ENCODE assay signal across 8 cellular contexts in the genomic region with DNA sequence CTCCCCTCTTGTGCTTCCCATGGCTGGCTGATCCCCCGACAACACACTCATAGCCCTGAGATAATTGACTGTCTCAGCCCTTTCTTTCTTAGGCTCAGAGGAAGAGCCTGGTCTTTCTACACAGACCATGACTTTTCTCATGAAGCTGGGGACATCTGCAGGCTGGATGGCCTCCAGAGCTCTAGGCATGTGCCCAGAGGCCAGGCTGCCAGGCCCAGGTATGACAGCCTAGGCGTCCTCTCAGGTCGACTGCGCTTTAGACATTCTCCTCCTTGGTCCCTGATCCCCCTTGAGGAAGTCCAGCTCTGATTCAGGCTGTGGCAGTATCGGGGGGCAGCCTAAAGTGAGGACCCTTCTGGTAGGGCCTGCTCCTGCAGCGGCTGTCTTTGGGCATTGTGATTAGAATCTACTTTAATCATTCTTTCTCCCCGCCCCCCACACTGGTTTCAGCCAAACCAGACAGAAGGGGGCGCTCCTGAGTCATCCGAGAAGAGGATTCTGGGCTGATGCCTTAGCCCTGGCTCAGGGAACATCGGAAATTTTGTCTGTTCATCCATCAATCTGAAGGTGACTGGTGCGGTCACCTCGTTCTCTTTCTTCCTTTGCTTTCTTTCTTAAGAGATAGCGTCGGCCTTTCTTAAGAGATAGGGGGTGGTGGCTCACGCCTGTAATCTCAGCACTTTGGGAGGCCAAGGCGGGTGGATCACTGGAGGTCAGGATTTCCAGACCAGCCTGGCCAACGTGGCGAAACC.
A peak's percentile ranks its signal among the peaks of the same experiment; 100 is the strongest.
DNase-seq lines count a peak whose midpoint lies in the region; ATAC-seq and TF ChIP-seq lines count a peak whose summit lies in the region.

No MANE protein-coding gene starts in this region.

- H3K36me3 Mint-ChIP-seq in HFFc6 (ENCODE audit: low read depth), result no peaks in the 10 kb centered on the region
- H3K36me3 Mint-ChIP-seq in activated T-helper 1 cell treated with anti-CD3 and anti-CD28 coated beads, Interleukin-12 subunit alpha, Interleukin-12 subunit beta, Interleukin-2, Interleukin-4 antibody, amounts not matched to agents 30 ng/mL and 10 ng/mL and 1 ng/mL, durations not matched to agents 14 hours and 24 hours and 36 hours (ENCODE audit: low read depth), result no peaks in the 10 kb centered on the region

- peak; percentile 96 for TF ChIP-seq CTCF in C4-2B (conservative IDR thresholded peaks at IDR 0.05)
- TF ChIP-seq CTCF in HFFc6 (IDR thresholded peaks at IDR 0.05), result peak; percentile 92
- TF ChIP-seq CTCF in Peyer's patch (IDR thresholded peaks at IDR 0.05), result peak in 4 of 6 experiments; percentile 64 to 69 (median 68)
- TF ChIP-seq CTCF in foreskin keratinocyte (conservative IDR thresholded peaks at IDR 0.05), result peak; percentile 95
- peak; percentile 64 for TF ChIP-seq CTCF in thoracic aorta (IDR thresholded peaks at IDR 0.05)
- TF ChIP-seq CTCF in coronary artery (IDR thresholded peaks at IDR 0.05), result no peak

- no peaks in the 10 kb centered on the region for H3K9me3 ChIP-seq in Peyer's patch
- H3K9me3 ChIP-seq in thoracic aorta, result no peaks in the 10 kb centered on the region

- H3K4me3 ChIP-seq in Peyer's patch (no peak overlapping the region), thoracic aorta (no peak overlapping the region), coronary artery (no peak overlapping the region)

- H3K36me3 ChIP-seq in Peyer's patch (no peaks in the 10 kb centered on the region), thoracic aorta (no peaks in the 10 kb centered on the region)

- H3K27me3 Mint-ChIP-seq in HFFc6 (ENCODE audit: insufficient read depth), result peaks cover 40% of the 10 kb centered on the region
- peaks cover 59% of the 10 kb centered on the region for H3K27me3 Mint-ChIP-seq in activated T-helper 1 cell treated with anti-CD3 and anti-CD28 coated beads, Interleukin-12 subunit alpha, Interleukin-12 subunit beta, Interleukin-2, Interleukin-4 antibody, amounts not matched to agents 30 ng/mL and 10 ng/mL and 1 ng/mL, durations not matched to agents 14 hours and 24 hours and 36 hours (ENCODE audit: insufficient read depth)

- no peaks in the 10 kb centered on the region for H3K4me1 Mint-ChIP-seq in HFFc6 (ENCODE audit: low read depth)
- no peaks in the 10 kb centered on the region for H3K4me1 Mint-ChIP-seq in activated T-helper 1 cell treated with anti-CD3 and anti-CD28 coated beads, Interleukin-12 subunit alpha, Interleukin-12 subunit beta, Interleukin-2, Interleukin-4 antibody, amounts not matched to agents 30 ng/mL and 10 ng/mL and 1 ng/mL, durations not matched to agents 14 hours and 24 hours and 36 hours (ENCODE audit: low read depth)

- H3K4me3 Mint-ChIP-seq in HFFc6, result no peak overlapping the region
- no peak overlapping the region for H3K4me3 Mint-ChIP-seq in activated T-helper 1 cell treated with anti-CD3 and anti-CD28 coated beads, Interleukin-12 subunit alpha, Interleukin-12 subunit beta, Interleukin-2, Interleukin-4 antibody, amounts not matched to agents 30 ng/mL and 10 ng/mL and 1 ng/mL, durations not matched to agents 14 hours and 24 hours and 36 hours

- no peak for TF ChIP-seq POLR2A in Peyer's patch (IDR thresholded peaks at IDR 0.05)

- H3K27ac ChIP-seq in C4-2B (no peak overlapping the region), Peyer's patch (no peak overlapping the region), foreskin keratinocyte (no peak overlapping the region), thoracic aorta (no peak overlapping the region), coronary artery (no peak overlapping the region)

- DNase-seq in HFFc6, result peak; percentile 54
- DNase-seq in Peyer's patch, result peak; percentile 63 to 81 (median 71)
- peak; percentile 52 for DNase-seq in activated T-helper 1 cell treated with anti-CD3 and anti-CD28 coated beads, Interleukin-12 subunit alpha, Interleukin-12 subunit beta, Interleukin-2, Interleukin-4 antibody, amounts not matched to agents 30 ng/mL and 10 ng/mL and 1 ng/mL, durations not matched to agents 14 hours and 24 hours and 36 hours (ENCODE audit: low spot score)
- DNase-seq in foreskin keratinocyte, result peak in 1 of 2 donors; percentile 47
- peak; percentile 47 for DNase-seq in occipital lobe (lab: John Stamatoyannopoulos, UW)
- peak; percentile 28 for DNase-seq in thoracic aorta (ENCODE audit: low spot score)
- no peak for DNase-seq in coronary artery (ENCODE audit: low spot score)

- H3K27me3 ChIP-seq in Peyer's patch (no peaks in the 10 kb centered on the region), foreskin keratinocyte (no peaks in the 10 kb centered on the region), thoracic aorta (replicated peaks; ENCODE audit: insufficient read depth) (no peaks in the 10 kb centered on the region)

- intact Hi-C loops in activated T-helper 1 cell treated with anti-CD3 and anti-CD28 coated beads, Interleukin-12 subunit alpha, Interleukin-12 subunit beta, Interleukin-2, Interleukin-4 antibody, amounts not matched to agents 30 ng/mL and 10 ng/mL and 1 ng/mL, durations not matched to agents 14 hours and 24 hours and 36 hours (cut with micrococcal nuclease), result loop anchor here (1.0 to 5.0 kb wide), 3 partner anchors 131 to 701 kb away; partner anchors contain the start of gene PAIP2

- H3K9me3 Mint-ChIP-seq in HFFc6, result no peaks in the 10 kb centered on the region
- no peaks in the 10 kb centered on the region for H3K9me3 Mint-ChIP-seq in activated T-helper 1 cell treated with anti-CD3 and anti-CD28 coated beads, Interleukin-12 subunit alpha, Interleukin-12 subunit beta, Interleukin-2, Interleukin-4 antibody, amounts not matched to agents 30 ng/mL and 10 ng/mL and 1 ng/mL, durations not matched to agents 14 hours and 24 hours and 36 hours

- ATAC-seq in foreskin keratinocyte (peak; percentile 68), thoracic aorta (ENCODE audit: insufficient number of reproducible peaks, low FRiP score, low read depth) (no peak)

- H3K27ac Mint-ChIP-seq in HFFc6, result no peak overlapping the region
- no peak overlapping the region for H3K27ac Mint-ChIP-seq in activated T-helper 1 cell treated with anti-CD3 and anti-CD28 coated beads, Interleukin-12 subunit alpha, Interleukin-12 subunit beta, Interleukin-2, Interleukin-4 antibody, amounts not matched to agents 30 ng/mL and 10 ng/mL and 1 ng/mL, durations not matched to agents 14 hours and 24 hours and 36 hours

- no peaks in the 10 kb centered on the region for H3K4me1 ChIP-seq in Peyer's patch
- H3K4me1 ChIP-seq in foreskin keratinocyte, result no peaks in the 10 kb centered on the region
- no peaks in the 10 kb centered on the region for H3K4me1 ChIP-seq in thoracic aorta (ENCODE audit: control insufficient read depth in 1 of 2, low read depth in 2 of 2)
